21 cellular contexts compared by ENCODE assay signal in the genomic region with DNA sequence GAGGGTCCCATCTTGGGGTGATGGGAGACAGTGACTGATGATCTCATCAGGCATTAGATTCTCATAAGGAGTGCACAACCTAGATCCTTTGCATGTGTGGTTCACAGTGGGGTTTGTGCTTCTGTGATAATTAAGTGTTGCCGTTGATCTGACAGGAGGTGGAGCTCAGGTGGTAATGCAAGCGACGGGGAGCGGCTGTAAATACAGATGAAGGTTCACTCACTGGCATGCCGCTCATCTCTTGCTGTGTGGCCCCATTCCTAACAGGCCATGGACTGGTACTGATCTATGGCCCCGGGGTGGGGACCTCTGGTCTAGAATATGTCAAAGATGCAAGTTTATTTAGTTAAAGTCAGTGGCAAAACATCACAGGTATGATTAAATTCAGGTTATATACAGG. TPM values are rescaled to one million over a fixed set of nuclear protein-coding genes. Genes with fewer than 3 reads are reported as not detected.
A peak's percentile ranks its signal among the peaks of the same experiment; 100 is the strongest.
DNase-seq lines count a peak whose midpoint lies in the region; ATAC-seq, FAIRE-seq and TF ChIP-seq lines count a peak whose summit lies in the region.
"Had no signal": no experiment of that assay in that cellular context is flagged by ENCODE, and none has a peak within 500 bp of the region (broad histone marks: within the 10 kb centered on the region; RNA-seq: fewer than 3 reads in every experiment).

No MANE protein-coding gene starts in this region.

- no peak for TF ChIP-seq POLR2A in A549 (IDR thresholded peaks at IDR 0.05; ENCODE audit: low read length)

- no peak overlapping the region for H3K9ac ChIP-seq in liver (ENCODE audit: low read depth in 1 of 2, low read length in 2 of 2)

- no peak overlapping the region for H3K27ac ChIP-seq in A549
- H3K27ac ChIP-seq in liver (ENCODE audit: low read depth in 1 of 2, low read length in 2 of 2) = peak overlapping the region; percentile 35 to 53

- no peaks in the 10 kb centered on the region for H3K27me3 ChIP-seq in liver (ENCODE audit: control insufficient read depth in 4 of 4, insufficient read depth in 4 of 4, low read length in 3 of 4)

- 88% methylated on average over 6 of the region's 6 CpGs for whole genome bisulfite sequencing in A549 (ENCODE audit: missing lambda C conversion rate)
- WGBS in liver = 72% methylated on average over 6 of the region's 6 CpGs

- H3K4me1 Mint-ChIP-seq in chondrocyte (ENCODE audit: low read depth) = peaks cover 84% of the 10 kb centered on the region

- POLR2A ChIA-PET in A549 (lab: Yijun Ruan, JAX) = no interaction called here

- ATAC-seq in A549 = no peak
- no peak for ATAC-seq in GM21576 (IDR thresholded peaks at IDR 0.05; ENCODE audit: unreplicated experiment)
- ATAC-seq: SK-N-SH treated with all-trans-retinoic acid at 6 μM for 48 hours had no signal

- no peak for FAIRE-seq in A549 (lab: Jason Lieb, UNC)
- FAIRE-seq: GM19239, RCC 7860 had no signal

- peak overlapping the region; percentile 18 for H3K4me2 ChIP-seq in A549

- H3K4me3 Mint-ChIP-seq in chondrocyte (ENCODE audit: unreplicated experiment) = no peak overlapping the region
- H3K4me3 Mint-ChIP-seq: B cell; CD4-positive, CD25-positive, alpha-beta regulatory T cell; HFFc6 had no signal

- CTCF ChIA-PET in A549 (lab: Yijun Ruan, JAX) = interaction anchor here (1.5 kb wide), 2 partner anchors 13 to 130 kb away, joined by 3 to 5 read pairs; no protein-coding TSS in a partner anchor

- no peak for TF ChIP-seq RAD21 in A549 (conservative IDR thresholded peaks at IDR 0.05 in 1 of 2, IDR thresholded peaks at IDR 0.05 in 1 of 2)
- no peak for TF ChIP-seq RAD21 in liver (IDR thresholded peaks at IDR 0.05)

- peaks cover 0 to 2% (median 0%) of the 10 kb centered on the region in 4 donors for H3K36me3 ChIP-seq in liver (ENCODE audit: control insufficient read depth in 4 of 4, insufficient read depth in 3 of 4, low read depth in 1 of 4, low read length in 3 of 4)

- no peaks in the 10 kb centered on the region for H3K27me3 Mint-ChIP-seq in chondrocyte (ENCODE audit: low read depth)
- H3K27me3 Mint-ChIP-seq: B cell; CD4-positive, CD25-positive, alpha-beta regulatory T cell had no signal

- no peaks in the 10 kb centered on the region for H3K9me3 ChIP-seq in A549
- H3K9me3 ChIP-seq in liver (ENCODE audit: control insufficient read depth in 4 of 4, low read length in 3 of 4) = no peaks in the 10 kb centered on the region
- H3K9me3 ChIP-seq: Caco-2 had no signal

- peak overlapping the region; percentile 50 for H3K27ac Mint-ChIP-seq in chondrocyte (ENCODE audit: unreplicated experiment)
- H3K27ac Mint-ChIP-seq: B cell, HFFc6 had no signal

- no peak overlapping the region for H3K4me3 ChIP-seq in A549
- no peak overlapping the region for H3K4me3 ChIP-seq in liver (ENCODE audit: low read depth in 1 of 3, low read length in 3 of 3)

- peaks cover 5% of the 10 kb centered on the region for H3K36me3 Mint-ChIP-seq in chondrocyte (ENCODE audit: low read depth)

- TF ChIP-seq EP300 in A549 (IDR thresholded peaks at IDR 0.05) = no peak

- peaks cover 12% of the 10 kb centered on the region; the same call in 2 of the 3 replicates for H3K4me1 ChIP-seq in A549
- H3K4me1 ChIP-seq in liver (ENCODE audit: control insufficient read depth in 4 of 4, insufficient read depth in 4 of 4, low read length in 3 of 4) = peaks cover 8 to 48% (median 35%) of the 10 kb centered on the region in 4 donors

- TF ChIP-seq CTCF in A549 (IDR thresholded peaks at IDR 0.05) = no peak
- no peak for TF ChIP-seq CTCF in chondrocyte (IDR thresholded peaks at IDR 0.05)
- no peak for TF ChIP-seq CTCF in liver (IDR thresholded peaks at IDR 0.05; ENCODE audit: low read depth, low read length, missing input control)

- H3K9me3 Mint-ChIP-seq in chondrocyte (ENCODE audit: low read depth) = no peaks in the 10 kb centered on the region
- H3K9me3 Mint-ChIP-seq: CD4-positive, CD25-positive, alpha-beta regulatory T cell; HFFc6 had no signal

- DNase-seq in A549 (ENCODE audit: low read depth in 1 of 2, low spot score in 1 of 2) (no peak), NCI-H2227 (lab: John Stamatoyannopoulos, UW; ENCODE audit: unreplicated experiment) (peak; percentile 16), chondrocyte (ENCODE audit: low spot score) (no peak), A172 (ENCODE audit: low spot score) (no peak), RKO (ENCODE audit: low spot score) (no peak)
- DNase-seq: Caco-2; CD4-positive, CD25-positive, alpha-beta regulatory T cell; DMS53; HFFc6; Karpas-422; MM.1S; NCI-H1105; NCI-H1694 treated with DMSO at 0.1 percent for 48 hours; NCI-H446 treated with DMSO at 0.1 percent for 48 hours; SHP77 treated with DMSO at 0.1 percent for 48 hours had no signal

TF ChIP-seq in A549, 52 proteins besides CTCF, POLR2A, EP300 and RAD21:
- no peak for TF ChIP-seq EHF (CRISPR knock-in tag; IDR thresholded peaks at IDR 0.05)

TF ChIP-seq in liver, 16 proteins besides CTCF, POLR2A, EP300 and RAD21:
- TF ChIP-seq, protein P1, sequence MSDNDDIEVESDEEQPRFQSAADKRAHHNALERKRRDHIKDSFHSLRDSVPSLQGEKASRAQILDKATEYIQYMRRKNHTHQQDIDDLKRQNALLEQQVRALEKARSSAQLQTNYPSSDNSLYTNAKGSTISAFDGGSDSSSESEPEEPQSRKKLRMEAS (IDR thresholded peaks at IDR 0.05) = no peak
- TF ChIP-seq GABPA (IDR thresholded peaks at IDR 0.05 in 1 of 2, conservative IDR thresholded peaks at IDR 0.05 in 1 of 2) = no peak
- TF ChIP-seq, protein P2, sequence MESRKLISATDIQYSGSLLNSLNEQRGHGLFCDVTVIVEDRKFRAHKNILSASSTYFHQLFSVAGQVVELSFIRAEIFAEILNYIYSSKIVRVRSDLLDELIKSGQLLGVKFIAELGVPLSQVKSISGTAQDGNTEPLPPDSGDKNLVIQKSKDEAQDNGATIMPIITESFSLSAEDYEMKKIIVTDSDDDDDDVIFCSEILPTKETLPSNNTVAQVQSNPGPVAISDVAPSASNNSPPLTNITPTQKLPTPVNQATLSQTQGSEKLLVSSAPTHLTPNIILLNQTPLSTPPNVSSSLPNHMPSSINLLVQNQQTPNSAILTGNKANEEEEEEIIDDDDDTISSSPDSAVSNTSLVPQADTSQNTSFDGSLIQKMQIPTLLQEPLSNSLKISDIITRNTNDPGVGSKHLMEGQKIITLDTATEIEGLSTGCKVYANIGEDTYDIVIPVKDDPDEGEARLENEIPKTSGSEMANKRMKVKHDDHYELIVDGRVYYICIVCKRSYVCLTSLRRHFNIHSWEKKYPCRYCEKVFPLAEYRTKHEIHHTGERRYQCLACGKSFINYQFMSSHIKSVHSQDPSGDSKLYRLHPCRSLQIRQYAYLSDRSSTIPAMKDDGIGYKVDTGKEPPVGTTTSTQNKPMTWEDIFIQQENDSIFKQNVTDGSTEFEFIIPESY (IDR thresholded peaks at IDR 0.05) = no peak
- TF ChIP-seq TAF1 (conservative IDR thresholded peaks at IDR 0.05) = no peak
- TF ChIP-seq YY1 (IDR thresholded peaks at IDR 0.05) = no peak
- TF ChIP-seq, protein P3, sequence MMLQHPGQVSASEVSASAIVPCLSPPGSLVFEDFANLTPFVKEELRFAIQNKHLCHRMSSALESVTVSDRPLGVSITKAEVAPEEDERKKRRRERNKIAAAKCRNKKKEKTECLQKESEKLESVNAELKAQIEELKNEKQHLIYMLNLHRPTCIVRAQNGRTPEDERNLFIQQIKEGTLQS (IDR thresholded peaks at IDR 0.05) = no peak

RNA-seq across cellular contexts. Expression of a gene that starts 8.7 kb away (rescaled TPM):
- polyA plus RNA-seq in A549 (2011; rRNA removed) = 34.1 and 43.4 TPM in 2 replicates
- 11.6 and 14.1 TPM in 2 replicates for polyA plus RNA-seq in A549 (2012; cell fraction: cytosol; rRNA removed)
- polyA plus RNA-seq in A549 (2012; cell fraction: nucleus; rRNA removed) = 23.1 and 23.8 TPM in 2 replicates
- 14.2 to 15.0 TPM (median 14.6 TPM) in 3 replicates for polyA plus RNA-seq in A549 (2017; fragmentation: RNase III; extraction: RNeasy Plus Mini Kit Qiagen cat#74134 plus additional on column Dnase treatment)
- 43.5 and 49.5 TPM in 2 replicates for polyA minus RNA-seq in A549 (2011; rRNA and poly(A)+ RNA removed)
- total RNA-seq in chondrocyte = 138 to 191 TPM (median 184 TPM) in 3 replicates
- 10 to 100 TPM; 19.3 to 45.9 TPM for total RNA-seq in liver
- polyA plus RNA-seq in liver = 10 to 100 TPM in 1 of 2 donors, 1 to 10 TPM in 1; 8.5 to 17.1 TPM
- 49.6 and 76.3 TPM in 2 replicates for total RNA-seq in A172 (2014; rRNA removed; shearing (Covaris generic))

Comparison
In these comparisons a context has a peak if more than half of its experiments do, and no peak if none do; other contexts are left out.
1. H3K27ac ChIP-seq: peak in liver (2 of 2); none in A549 (0 of 2).